In genomic region chr2:177876950-177877349, GRCh38 we compare ENCODE assay signal across 29 cellular contexts.
"Had no signal": no experiment of that assay in that cellular context is flagged by ENCODE, and none has a peak within 500 bp of the region (broad histone marks: within the 10 kb centered on the region; RNA-seq: fewer than 3 reads in every experiment).

No MANE protein-coding gene starts in this region.

- H3K27ac Mint-ChIP-seq: naive thymus-derived CD8-positive, alpha-beta T cell; natural killer cell treated with Interleukin-12 subunit alpha and Interleukin-12 subunit beta and Interleukin-15 and Interleukin-18, amount 100 ng/mL, for 72 hours; nephron progenitor cell; stimulated activated effector memory CD8-positive, alpha-beta T cell treated with anti-CD3 and anti-CD28 coated beads, Interleukin-12 subunit alpha, Interleukin-12 subunit beta, amount 100 ng/mL, for 72 hours; stimulated activated naive B cell treated with anti-CD40 and anti-IgM and Interleukin-4, amounts not matched to agents 10 μg/mL and 1 μg/mL and 100 μg/mL, for 72 hours; stimulated activated naive CD8-positive, alpha-beta T cell treated with anti-CD3 and anti-CD28 coated beads, Interleukin-15, Interleukin-2, amounts not matched to agents 100 ng/mL and 50 ng/mL, for 24 hours had no signal

- H3K4me1 ChIP-seq: pancreas, spleen, stomach, upper lobe of left lung, vagina had no signal

- DNase-seq: naive thymus-derived CD8-positive, alpha-beta T cell; nephron progenitor cell; nucleus accumbens; pancreas; psoas muscle; right cardiac atrium; spleen; stimulated activated CD4-positive, alpha-beta T cell treated with anti-CD3 and anti-CD28 coated beads, Interleukin-12 subunit alpha, Interleukin-12 subunit beta, amount 100 ng/mL, for 4 hours; stimulated activated CD4-positive, alpha-beta T cell treated with anti-CD3 and anti-CD28 coated beads, Interleukin-1b, Interleukin-23, amount 100 ng/mL, for 48 hours; stimulated activated CD4-positive, alpha-beta T cell treated with anti-CD3 and anti-CD28 coated beads, Interleukin-2, amount 100 ng/mL, for 48 hours; stimulated activated CD4-positive, alpha-beta T cell treated with anti-CD3 and anti-CD28 coated beads, Interleukin-4, amount 100 ng/mL, for 24 hours; stimulated activated naive B cell treated with anti-CD40 and anti-IgM and Interleukin-4, amounts not matched to agents 10 μg/mL and 1 μg/mL and 100 μg/mL, for 72 hours; stimulated activated naive CD4-positive, alpha-beta T cell treated with Interleukin-2 at 50 U/mL for 16 hours; stomach; thyroid gland; trophoblast cell had no signal

- H3K27me3 Mint-ChIP-seq: stimulated activated naive B cell treated with anti-CD40 and anti-IgM and Interleukin-4, amounts not matched to agents 10 μg/mL and 1 μg/mL and 100 μg/mL, for 72 hours; stimulated activated naive CD8-positive, alpha-beta T cell treated with anti-CD3 and anti-CD28 coated beads, Interleukin-15, Interleukin-2, amounts not matched to agents 100 ng/mL and 50 ng/mL, for 24 hours had no signal

- H3K4me1 Mint-ChIP-seq: naive thymus-derived CD8-positive, alpha-beta T cell; nephron progenitor cell; stimulated activated effector memory CD8-positive, alpha-beta T cell treated with anti-CD3 and anti-CD28 coated beads, Interleukin-12 subunit alpha, Interleukin-12 subunit beta, amount 100 ng/mL, for 72 hours; stimulated activated naive B cell treated with anti-CD40 and anti-IgM and Interleukin-4, amounts not matched to agents 10 μg/mL and 1 μg/mL and 100 μg/mL, for 72 hours had no signal

- H3K4me2 ChIP-seq: smooth muscle cell had no signal

- H3K4me3 Mint-ChIP-seq: naive thymus-derived CD8-positive, alpha-beta T cell; natural killer cell treated with Interleukin-12 subunit alpha and Interleukin-12 subunit beta and Interleukin-15 and Interleukin-18, amount 100 ng/mL, for 72 hours; nephron progenitor cell; neural crest cell; stimulated activated effector memory CD8-positive, alpha-beta T cell treated with anti-CD3 and anti-CD28 coated beads, Interleukin-12 subunit alpha, Interleukin-12 subunit beta, amount 100 ng/mL, for 72 hours; stimulated activated naive B cell treated with anti-CD40 and anti-IgM and Interleukin-4, amounts not matched to agents 10 μg/mL and 1 μg/mL and 100 μg/mL, for 72 hours; stimulated activated naive CD8-positive, alpha-beta T cell treated with anti-CD3 and anti-CD28 coated beads, Interleukin-15, Interleukin-2, amounts not matched to agents 100 ng/mL and 50 ng/mL, for 24 hours had no signal

- H3K36me3 ChIP-seq: neutrophil, pancreas, spleen, stomach, thoracic aorta, thyroid gland, tibial nerve, upper lobe of left lung, vagina had no signal

- H3K36me3 Mint-ChIP-seq: natural killer cell treated with Interleukin-12 subunit alpha and Interleukin-12 subunit beta and Interleukin-15 and Interleukin-18, amount 100 ng/mL, for 72 hours; stimulated activated effector memory CD8-positive, alpha-beta T cell treated with anti-CD3 and anti-CD28 coated beads, Interleukin-12 subunit alpha, Interleukin-12 subunit beta, amount 100 ng/mL, for 72 hours; stimulated activated naive B cell treated with anti-CD40 and anti-IgM and Interleukin-4, amounts not matched to agents 10 μg/mL and 1 μg/mL and 100 μg/mL, for 72 hours had no signal

- H3K9me3 Mint-ChIP-seq: natural killer cell treated with Interleukin-12 subunit alpha and Interleukin-12 subunit beta and Interleukin-15 and Interleukin-18, amount 100 ng/mL, for 72 hours; neural crest cell; stimulated activated effector memory CD8-positive, alpha-beta T cell treated with anti-CD3 and anti-CD28 coated beads, Interleukin-12 subunit alpha, Interleukin-12 subunit beta, amount 100 ng/mL, for 72 hours; stimulated activated naive CD8-positive, alpha-beta T cell treated with anti-CD3 and anti-CD28 coated beads, Interleukin-15, Interleukin-2, amounts not matched to agents 100 ng/mL and 50 ng/mL, for 24 hours had no signal

- H3K9me3 ChIP-seq: neutrophil, pancreas, stomach, thoracic aorta, thyroid gland, upper lobe of left lung, vagina had no signal

- H3K27me3 ChIP-seq: neutrophil, pancreas, stomach, thyroid gland, tibial nerve, upper lobe of left lung, vagina had no signal

- FAIRE-seq: pancreas, urothelium cell line had no signal

- H3K27ac ChIP-seq: neutrophil, pancreas, psoas muscle, skin epidermis, spleen, stomach, thoracic aorta, thyroid gland, tibial nerve, upper lobe of left lung, vagina had no signal

- H3K4me3 ChIP-seq: pancreas, psoas muscle, skin epidermis, smooth muscle cell, spleen, stomach, thoracic aorta, thyroid gland, tibial nerve, upper lobe of left lung, vagina had no signal

- ATAC-seq: naive thymus-derived CD8-positive, alpha-beta T cell; natural killer cell treated with Interleukin-12 subunit alpha and Interleukin-12 subunit beta and Interleukin-15 and Interleukin-18, amount 100 ng/mL, for 72 hours; pancreas; psoas muscle; right cardiac atrium; sciatic nerve; stimulated activated effector memory CD8-positive, alpha-beta T cell treated with anti-CD3 and anti-CD28 coated beads, Interleukin-12 subunit alpha, Interleukin-12 subunit beta, amount 100 ng/mL, for 72 hours; stimulated activated naive B cell treated with anti-CD40 and anti-IgM and Interleukin-4, amounts not matched to agents 10 μg/mL and 1 μg/mL and 100 μg/mL, for 72 hours had no signal
